In genomic region chr12:77808534-77808933, GRCh38 we compare ENCODE assay signal across 34 cellular contexts. TPM values are rescaled to one million over a fixed set of nuclear protein-coding genes. Genes with fewer than 3 reads are reported as not detected.
"Had no signal": no experiment of that assay in that cellular context is flagged by ENCODE, and none has a peak within 500 bp of the region (broad histone marks: within the 10 kb centered on the region; RNA-seq: fewer than 3 reads in every experiment).

No MANE protein-coding gene starts in this region.

- H3K4me3 Mint-ChIP-seq: activated CD4-positive, alpha-beta memory T cell treated with anti-CD3 and anti-CD28 coated beads for 36 hours; activated CD4-positive, alpha-beta T cell treated with anti-CD3 and anti-CD28 coated beads for 36 hours; activated CD4-positive, alpha-beta T cell treated with anti-CD3 and anti-CD28 coated beads, Interleukin-2, amount 10 ng/mL, durations not matched to agents 24 days and 14 days; activated CD8-positive, alpha-beta memory T cell treated with anti-CD3 and anti-CD28 coated beads, Interleukin-2, amount 10 ng/mL, durations not matched to agents 7 days and 5 days; activated CD8-positive, alpha-beta T cell treated with anti-CD3 and anti-CD28 coated beads, Interleukin-2, amount 10 ng/mL, durations not matched to agents 7 days and 5 days; activated naive CD8-positive, alpha-beta T cell; activated T-cell treated with anti-CD3 and anti-CD28 coated beads, Interleukin-2, amount 50 U/mL, for 24 hours; activated T-cell treated with anti-CD3 and anti-CD28 coated beads, Interleukin-2, amount 50 U/mL, for 72 hours; central memory CD8-positive, alpha-beta T cell; dendritic cell treated with granulocyte-macrophage colony-stimulating factor and Interleukin-4, amounts not matched to agents 40 ng/mL and 50 ng/mL, for 4 days; T-cell; T-helper 1 cell treated with Interleukin-12 subunit alpha and Interleukin-12 subunit beta and Interleukin-4 antibody, amounts not matched to agents 30 μg/mL and 1 μg/mL, for 36 hours had no signal

- H3K4me1 Mint-ChIP-seq: activated CD4-positive, alpha-beta T cell treated with anti-CD3 and anti-CD28 coated beads for 36 hours; activated CD4-positive, alpha-beta T cell treated with anti-CD3 and anti-CD28 coated beads, Interleukin-2, amount 10 ng/mL, durations not matched to agents 24 days and 14 days; activated CD8-positive, alpha-beta memory T cell treated with anti-CD3 and anti-CD28 coated beads, Interleukin-2, amount 10 ng/mL, durations not matched to agents 7 days and 5 days; central memory CD8-positive, alpha-beta T cell; T-cell had no signal

- DNase-seq: activated CD4-positive, alpha-beta memory T cell treated with anti-CD3 and anti-CD28 coated beads for 36 hours; activated CD4-positive, alpha-beta T cell treated with anti-CD3 and anti-CD28 coated beads for 36 hours; activated CD4-positive, alpha-beta T cell treated with anti-CD3 and anti-CD28 coated beads, Interleukin-2, amount 10 ng/mL, durations not matched to agents 24 days and 14 days; activated CD4-positive, CD25-positive, alpha-beta regulatory T cell; activated CD4-positive, CD25-positive, alpha-beta regulatory T cell treated with anti-CD3 and anti-CD28 coated beads, Interleukin-2, amount 50 U/mL, for 72 hours; activated CD8-positive, alpha-beta memory T cell treated with anti-CD3 and anti-CD28 coated beads, Interleukin-2, amount 10 ng/mL, durations not matched to agents 7 days and 5 days; activated CD8-positive, alpha-beta memory T cell treated with anti-CD3 and anti-CD28 coated beads, Interleukin-2, amount 50 U/mL, for 4 hours; activated CD8-positive, alpha-beta T cell treated with anti-CD3 and anti-CD28 coated beads, Interleukin-2, amount 10 ng/mL, durations not matched to agents 7 days and 5 days; activated effector memory CD4-positive, alpha-beta T cell treated with Interleukin-2 at 50 U/mL for 16 hours; activated gamma-delta T cell treated with Interleukin-2 at 50 U/mL for 16 hours; activated naive CD4-positive, alpha-beta T cell treated with anti-CD3 and anti-CD28 coated beads, Interleukin-2, amount 50 U/mL, for 16 hours; activated naive CD4-positive, alpha-beta T cell treated with Interleukin-2 at 50 U/mL for 16 hours; activated T-cell treated with anti-CD3 and anti-CD28 coated beads, Interleukin-2, amount 50 U/mL, for 24 hours; activated T-cell treated with anti-CD3 and anti-CD28 coated beads, Interleukin-2, amount 50 U/mL, for 72 hours; amniotic stem cell; anterior cingulate cortex; brain microvascular endothelial cell; dorsolateral prefrontal cortex; effector memory CD4-positive, alpha-beta T cell; erythroblast; foreskin keratinocyte; gastrocnemius medialis; glutamatergic neuron; heart left ventricle; T-cell; T-helper 9 cell; WERI-Rb-1 had no signal

- H3K27ac Mint-ChIP-seq: activated CD4-positive, alpha-beta memory T cell treated with anti-CD3 and anti-CD28 coated beads for 36 hours; activated CD4-positive, alpha-beta T cell treated with anti-CD3 and anti-CD28 coated beads for 36 hours; activated CD4-positive, alpha-beta T cell treated with anti-CD3 and anti-CD28 coated beads, Interleukin-2, amount 10 ng/mL, durations not matched to agents 24 days and 14 days; activated CD8-positive, alpha-beta memory T cell treated with anti-CD3 and anti-CD28 coated beads, Interleukin-2, amount 10 ng/mL, durations not matched to agents 7 days and 5 days; activated CD8-positive, alpha-beta T cell treated with anti-CD3 and anti-CD28 coated beads, Interleukin-2, amount 10 ng/mL, durations not matched to agents 7 days and 5 days; activated naive CD8-positive, alpha-beta T cell; activated T-cell treated with anti-CD3 and anti-CD28 coated beads, Interleukin-2, amount 50 U/mL, for 24 hours; activated T-cell treated with anti-CD3 and anti-CD28 coated beads, Interleukin-2, amount 50 U/mL, for 72 hours; dendritic cell treated with granulocyte-macrophage colony-stimulating factor and Interleukin-4, amounts not matched to agents 40 ng/mL and 50 ng/mL, for 4 days; T-cell; T-helper 1 cell treated with Interleukin-12 subunit alpha and Interleukin-12 subunit beta and Interleukin-4 antibody, amounts not matched to agents 30 μg/mL and 1 μg/mL, for 36 hours had no signal

- H3K36me3 Mint-ChIP-seq: activated CD4-positive, alpha-beta memory T cell treated with anti-CD3 and anti-CD28 coated beads for 36 hours; activated CD8-positive, alpha-beta memory T cell treated with anti-CD3 and anti-CD28 coated beads, Interleukin-2, amount 10 ng/mL, durations not matched to agents 7 days and 5 days; activated naive CD8-positive, alpha-beta T cell; T-cell had no signal

- H3K27me3 Mint-ChIP-seq: activated CD4-positive, alpha-beta memory T cell treated with anti-CD3 and anti-CD28 coated beads for 36 hours; activated CD4-positive, alpha-beta T cell treated with anti-CD3 and anti-CD28 coated beads for 36 hours; activated CD4-positive, alpha-beta T cell treated with anti-CD3 and anti-CD28 coated beads, Interleukin-2, amount 10 ng/mL, durations not matched to agents 24 days and 14 days; activated CD8-positive, alpha-beta memory T cell treated with anti-CD3 and anti-CD28 coated beads, Interleukin-2, amount 10 ng/mL, durations not matched to agents 7 days and 5 days; activated naive CD8-positive, alpha-beta T cell; activated T-cell treated with anti-CD3 and anti-CD28 coated beads, Interleukin-2, amount 50 U/mL, for 24 hours; central memory CD8-positive, alpha-beta T cell; dendritic cell treated with granulocyte-macrophage colony-stimulating factor and Interleukin-4, amounts not matched to agents 40 ng/mL and 50 ng/mL, for 4 days; T-cell had no signal

- ATAC-seq: activated CD4-positive, alpha-beta T cell treated with anti-CD3 and anti-CD28 coated beads for 36 hours; activated CD8-positive, alpha-beta memory T cell treated with anti-CD3 and anti-CD28 coated beads, Interleukin-2, amount 10 ng/mL, durations not matched to agents 7 days and 5 days; activated CD8-positive, alpha-beta T cell treated with anti-CD3 and anti-CD28 coated beads, Interleukin-2, amount 10 ng/mL, durations not matched to agents 7 days and 5 days; activated T-cell treated with anti-CD3 and anti-CD28 coated beads, Interleukin-2, amount 50 U/mL, for 72 hours; foreskin keratinocyte; gastrocnemius medialis; heart left ventricle; T-cell had no signal

- H3K36me3 ChIP-seq: brain microvascular endothelial cell, esophagus muscularis mucosa, gastrocnemius medialis, heart left ventricle, WERI-Rb-1 had no signal

- H3K4me1 ChIP-seq: esophagus muscularis mucosa, foreskin keratinocyte, gastrocnemius medialis, heart left ventricle had no signal

- H3K9me3 ChIP-seq: gastrocnemius medialis had no signal

RNA-seq across cellular contexts. Expression of gene NAV3, which starts 22.2 kb away (rescaled TPM):
- total RNA-seq: activated CD4-positive, alpha-beta memory T cell treated with anti-CD3 and anti-CD28 coated beads for 36 hours; activated CD4-positive, alpha-beta T cell treated with anti-CD3 and anti-CD28 coated beads for 36 hours; activated CD4-positive, alpha-beta T cell treated with anti-CD3 and anti-CD28 coated beads, Interleukin-2, amount 10 ng/mL, durations not matched to agents 24 days and 14 days; activated CD8-positive, alpha-beta memory T cell treated with anti-CD3 and anti-CD28 coated beads for 36 hours; activated CD8-positive, alpha-beta memory T cell treated with anti-CD3 and anti-CD28 coated beads, Interleukin-2, amount 10 ng/mL, durations not matched to agents 7 days and 5 days; activated CD8-positive, alpha-beta T cell treated with anti-CD3 and anti-CD28 coated beads, Interleukin-2, amount 10 ng/mL, durations not matched to agents 7 days and 5 days; activated T-cell treated with anti-CD3 and anti-CD28 coated beads, Interleukin-2, amount 50 U/mL, for 72 hours; T-helper 2 cell treated with Interferon-gamma antibody and Interleukin-4, amounts not matched to agents 100 ng/mL and 5 ng/mL, for 36 hours had no signal
